In the genomic region with DNA sequence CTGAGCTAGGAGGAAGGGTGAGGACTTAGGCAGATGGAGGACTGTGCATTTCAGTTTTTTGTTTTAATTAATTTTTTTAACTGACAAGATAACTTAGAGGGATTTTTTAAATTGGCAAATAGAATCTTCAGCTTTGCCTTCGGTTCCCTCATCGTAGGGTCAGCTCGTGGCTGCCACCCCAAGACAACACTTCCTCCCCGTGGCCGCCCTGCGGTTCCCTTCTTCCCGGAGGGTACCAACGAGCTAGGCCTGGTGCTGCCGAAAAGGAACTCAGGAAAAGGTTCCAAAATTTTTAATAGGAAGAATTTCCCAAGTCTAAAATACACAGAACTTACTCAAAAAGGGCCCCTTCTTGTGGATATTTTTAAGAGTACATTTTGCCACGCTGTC, we compare ENCODE assay signal across 8 cellular contexts.
A peak's percentile ranks its signal among the peaks of the same experiment; 100 is the strongest.
DNase-seq lines count a peak whose midpoint lies in the region; ATAC-seq and TF ChIP-seq lines count a peak whose summit lies in the region.

No MANE protein-coding gene starts in this region.

- H3K9me3 Mint-ChIP-seq in activated naive CD4-positive, alpha-beta T cell treated with anti-CD3 and anti-CD28 coated beads for 36 hours: peaks cover 1% of the 10 kb centered on the region
- no peaks in the 10 kb centered on the region for H3K9me3 Mint-ChIP-seq in effector memory CD8-positive, alpha-beta T cell

- TF ChIP-seq POLR2A in stomach (IDR thresholded peaks at IDR 0.05): no peak

- 58 to 88% (median 83%) methylated on average over 10 of the region's 10 CpGs for WGBS in stomach, 5 donors

- in situ Hi-C loops in GM13977 (cut with MboI; ENCODE audit: low pct_unique_long_range_greater_than_20kb, low sequenced_read_pairs, unreplicated experiment): no loop called here

- H3K4me1 ChIP-seq in stomach: peaks cover 11 to 62% (median 28%) of the 10 kb centered on the region in 4 donors

- peak; percentile 12 for ATAC-seq in effector memory CD8-positive, alpha-beta T cell (replicated peaks)
- ATAC-seq in GM21360 (IDR thresholded peaks at IDR 0.05; ENCODE audit: unreplicated experiment): no peak

- H3K27me3 ChIP-seq in stomach: no peaks in the 10 kb centered on the region

- peak overlapping the region; percentile 98 for H3K27ac Mint-ChIP-seq in activated naive CD4-positive, alpha-beta T cell treated with anti-CD3 and anti-CD28 coated beads for 36 hours
- peak overlapping the region; percentile 44 to 69 for H3K27ac Mint-ChIP-seq in effector memory CD8-positive, alpha-beta T cell

- H3K4me3 ChIP-seq in stomach: no peak overlapping the region

- peaks cover 85% of the 10 kb centered on the region for H3K4me1 Mint-ChIP-seq in activated naive CD4-positive, alpha-beta T cell treated with anti-CD3 and anti-CD28 coated beads for 36 hours (ENCODE audit: low read depth)
- H3K4me1 Mint-ChIP-seq in effector memory CD8-positive, alpha-beta T cell (ENCODE audit: low read depth in 2 of 2): peaks cover 34 to 51% of the 10 kb centered on the region in 2 donors

- intact Hi-C loops in activated naive CD4-positive, alpha-beta T cell treated with anti-CD3 and anti-CD28 coated beads for 36 hours (cut with micrococcal nuclease): loop anchor here (1.0 to 10.0 kb wide), 3 partner anchors 116 to 306 kb away; partner anchors contain the start of gene NPTX1
- intact Hi-C loops in stomach (cut with DNase I; ENCODE audit: low total_unique reads): no loop called here

- peak overlapping the region; percentile 76 for H3K4me3 Mint-ChIP-seq in activated naive CD4-positive, alpha-beta T cell treated with anti-CD3 and anti-CD28 coated beads for 36 hours
- H3K4me3 Mint-ChIP-seq in effector memory CD8-positive, alpha-beta T cell: peak overlapping the region; percentile 75 to 79

- peak; percentile 46 for DNase-seq in activated naive CD4-positive, alpha-beta T cell treated with anti-CD3 and anti-CD28 coated beads for 36 hours
- no peak for DNase-seq in activated naive CD4-positive, alpha-beta T cell treated with Interleukin-2 at 50 U/mL for 16 hours
- DNase-seq in RPMI7951 (ENCODE audit: low read depth) (peak; percentile 46), stomach (no peak), GM13977 (ENCODE audit: low spot score) (no peak), NCI-H510A treated with DMSO at 0.1 percent for 48 hours (lab: John Stamatoyannopoulos, UW) (no peak)
- no peak for DNase-seq in effector memory CD8-positive, alpha-beta T cell

- CTCF ChIA-PET in activated naive CD4-positive, alpha-beta T cell treated with anti-CD3 and anti-CD28 coated beads for 36 hours (lab: Charles Lee): interaction anchor here (0.9 to 1.1 kb wide), 4 partner anchors 10 to 162 kb away, joined by 3 to 9 read pairs (median 4); no protein-coding TSS in a partner anchor

- peaks cover 29% of the 10 kb centered on the region for H3K36me3 Mint-ChIP-seq in activated naive CD4-positive, alpha-beta T cell treated with anti-CD3 and anti-CD28 coated beads for 36 hours (ENCODE audit: low read depth)
- peaks cover 27% of the 10 kb centered on the region for H3K36me3 Mint-ChIP-seq in effector memory CD8-positive, alpha-beta T cell (ENCODE audit: insufficient read depth)

- peaks cover 0 to 18% (median 6%) of the 10 kb centered on the region in 4 donors for H3K36me3 ChIP-seq in stomach

- no peaks in the 10 kb centered on the region for H3K9me3 ChIP-seq in stomach

- TF ChIP-seq CTCF in stomach (IDR thresholded peaks at IDR 0.05) (no peak), GM13977 (IDR thresholded peaks at IDR 0.05; ENCODE audit: extremely low read depth, insufficient read depth, missing control alignments) (no peak)

- no peaks in the 10 kb centered on the region for H3K27me3 Mint-ChIP-seq in activated naive CD4-positive, alpha-beta T cell treated with anti-CD3 and anti-CD28 coated beads for 36 hours (ENCODE audit: low read depth)
- H3K27me3 Mint-ChIP-seq in effector memory CD8-positive, alpha-beta T cell: no peaks in the 10 kb centered on the region

- no peak for TF ChIP-seq EP300 in stomach (IDR thresholded peaks at IDR 0.05)

- peak overlapping the region in 4 of 5 donors; percentile 5 to 67 (median 64) for H3K27ac ChIP-seq in stomach

Comparison
In these comparisons a context has a peak if more than half of its experiments do, and no peak if none do; other contexts are left out.
1. DNase-seq: peak in activated naive CD4-positive, alpha-beta T cell treated with anti-CD3 and anti-CD28 coated beads for 36 hours (single experiment) and RPMI7951 (single experiment); none in activated naive CD4-positive, alpha-beta T cell treated with Interleukin-2 at 50 U/mL for 16 hours (single experiment), effector memory CD8-positive, alpha-beta T cell (0 of 3), stomach (single experiment), GM13977 (single experiment) and NCI-H510A treated with DMSO at 0.1 percent for 48 hours (single experiment).